ENCODE assay signal across 18 cellular contexts in the genomic region with DNA sequence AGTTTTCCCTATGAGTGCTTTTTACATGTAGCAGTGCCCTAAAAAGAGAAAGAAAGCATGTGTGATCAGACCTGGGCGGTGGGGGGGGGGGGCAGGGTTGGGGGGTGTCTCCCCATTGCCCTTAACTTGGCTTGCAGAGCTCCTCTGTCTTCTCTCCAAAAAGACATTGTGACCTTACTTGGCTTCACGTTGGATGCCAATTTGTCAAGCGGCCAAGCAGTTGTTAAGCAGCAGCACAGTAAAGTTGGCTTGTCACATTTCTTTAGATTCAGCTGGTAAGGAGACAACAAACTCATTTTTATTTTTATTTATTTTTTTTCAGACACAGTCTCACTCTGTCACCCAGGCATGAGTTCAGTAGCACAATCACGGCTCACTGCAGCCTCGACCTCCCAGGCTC. TPM values are rescaled to one million over a fixed set of nuclear protein-coding genes. Genes with fewer than 3 reads are reported as not detected.
DNase-seq lines count a peak whose midpoint lies in the region; ATAC-seq, FAIRE-seq and TF ChIP-seq lines count a peak whose summit lies in the region.
"Had no signal": no experiment of that assay in that cellular context is flagged by ENCODE, and none has a peak within 500 bp of the region (broad histone marks: within the 10 kb centered on the region; RNA-seq: fewer than 3 reads in every experiment).

No MANE protein-coding gene starts in this region.

- H3K9ac ChIP-seq in OCI-LY3 (ENCODE audit: low read length): peak overlapping the region; percentile 54; the same call in 1 of the 2 replicates
- no peak overlapping the region for H3K9ac ChIP-seq in H1 (replicated peaks in 1 of 4; ENCODE audit: extremely low read depth in 1 of 4, low read depth in 3 of 4, low read length in 3 of 4)
- no peak overlapping the region for H3K9ac ChIP-seq in neural progenitor cell

- H3K4me1 ChIP-seq in OCI-LY3 (ENCODE audit: low read length) (peaks cover 10% of the 10 kb centered on the region; the same call in 1 of the 2 replicates), H1 (replicated peaks in 1 of 4; ENCODE audit: control insufficient read depth in 3 of 4, insufficient read depth in 4 of 4, low read length in 3 of 4) (peaks cover 3 to 14% (median 7%) of the 10 kb centered on the region in 4 experiments; a peak in 5 of 7 replicates), neural progenitor cell (peaks cover 17% of the 10 kb centered on the region)
- H3K4me1 ChIP-seq: A549 had no signal

- H3K27me3 Mint-ChIP-seq in neural progenitor cell (ENCODE audit: insufficient read depth, low read depth): peaks cover 8% of the 10 kb centered on the region

- peaks cover 2% of the 10 kb centered on the region for H3K9me3 Mint-ChIP-seq in neural progenitor cell
- H3K9me3 Mint-ChIP-seq: CD14-positive monocyte; CD8-positive, alpha-beta T cell had no signal

- no peak overlapping the region for H4K8ac ChIP-seq in H1 (ENCODE audit: extremely low read depth, insufficient read depth, low read length)

- H3K27ac ChIP-seq in OCI-LY3 (ENCODE audit: low read length) (no peak overlapping the region), H1 (ENCODE audit: low read depth, low read length) (no peak overlapping the region), neural progenitor cell (no peak overlapping the region), dorsolateral prefrontal cortex (no peak overlapping the region)
- H3K27ac ChIP-seq: A549, HL-60 had no signal

- 0 out of 2 replicates have a peak overlapping the region, but pooled peaks have one; percentile 39 for H2BK12ac ChIP-seq in H1 (ENCODE audit: low read depth, low read length)

- FAIRE-seq in H1 (lab: Jason Lieb, UNC) (no peak), urothelium cell line (lab: Jason Lieb, UNC) (no peak)
- FAIRE-seq: A549, D721Med, GM19239, H54 had no signal

- H3F3A ChIP-seq in neural progenitor cell (ENCODE audit: low read depth): peaks cover 17% of the 10 kb centered on the region

- H3K27me3 ChIP-seq in MG63: no peaks in the 10 kb centered on the region
- H3K27me3 ChIP-seq in OCI-LY3 (ENCODE audit: low read depth, low read length): no peaks in the 10 kb centered on the region
- no peaks in the 10 kb centered on the region for H3K27me3 ChIP-seq in H1 (replicated peaks in 1 of 4; ENCODE audit: control insufficient read depth in 3 of 4, extremely low read depth in 1 of 4, insufficient read depth in 3 of 4, low read length in 3 of 4)
- no peaks in the 10 kb centered on the region for H3K27me3 ChIP-seq in neural progenitor cell
- H3K27me3 ChIP-seq in dorsolateral prefrontal cortex: peaks cover 0 to 87% (median 23%) of the 10 kb centered on the region in 45 donors

- H2AFZ ChIP-seq in OCI-LY3 (ENCODE audit: low read depth, low read length) (no peak overlapping the region; the same call in 1 of the 2 replicates), H1 (ENCODE audit: low read length) (no peak overlapping the region), neural progenitor cell (replicated peaks) (no peak overlapping the region)

- no peak overlapping the region for H2BK15ac ChIP-seq in H1 (ENCODE audit: low read length)

- H3K4ac ChIP-seq in H1 (replicated peaks; ENCODE audit: insufficient read length, low read depth, low read length): no peak overlapping the region

- H3K27ac Mint-ChIP-seq in neural progenitor cell: peak overlapping the region; percentile 88
- H3K27ac Mint-ChIP-seq: CD14-positive monocyte; CD8-positive, alpha-beta T cell had no signal

- H3K4me2 ChIP-seq in OCI-LY3 (ENCODE audit: low read length) (peak overlapping the region; percentile 61), H1 (ENCODE audit: insufficient read depth in 1 of 2, low read depth in 2 of 2, low read length in 2 of 2) (no peak overlapping the region), neural progenitor cell (no peak overlapping the region)

- peaks cover 45% of the 10 kb centered on the region for H3K4me1 Mint-ChIP-seq in neural progenitor cell
- H3K4me1 Mint-ChIP-seq: CD14-positive monocyte had no signal

- no peak overlapping the region for H3K4me3 Mint-ChIP-seq in neural progenitor cell
- H3K4me3 Mint-ChIP-seq: CD14-positive monocyte; CD8-positive, alpha-beta T cell had no signal

- no peaks in the 10 kb centered on the region for H3K23me2 ChIP-seq in H1 (ENCODE audit: low read depth, low read length)

- TF ChIP-seq RAD21 in H1 (IDR thresholded peaks at IDR 0.05 in 1 of 2, conservative IDR thresholded peaks at IDR 0.05 in 1 of 2; ENCODE audit: low read depth in 2 of 2, low read length in 2 of 2): no peak

- no peak overlapping the region for H3K14ac ChIP-seq in H1 (ENCODE audit: insufficient read length)

- H3K9me3 ChIP-seq in MG63 (no peaks in the 10 kb centered on the region), OCI-LY3 (ENCODE audit: insufficient read depth, low read length) (no peaks in the 10 kb centered on the region), H1 (ENCODE audit: insufficient read depth in 2 of 2, low read depth in 1 of 2, low read length in 1 of 2) (no peaks in the 10 kb centered on the region), neural progenitor cell (ENCODE audit: low read depth) (no peaks in the 10 kb centered on the region)
- H3K9me3 ChIP-seq: A549 had no signal

- H4K91ac ChIP-seq in H1 (replicated peaks; ENCODE audit: insufficient read length, low read length): no peak overlapping the region

- H4K5ac ChIP-seq in H1 (ENCODE audit: insufficient read length, low read depth, low read length): no peak overlapping the region

- no peak overlapping the region for H2BK5ac ChIP-seq in H1 (ENCODE audit: low read depth, low read length)

- POLR2A ChIA-PET in H1 (lab: Charles Lee; ENCODE audit: partially characterized antibody): interaction anchor here (0.9 to 3.1 kb wide), 3 partner anchors 8 to 80 kb away, joined by 3 to 24 read pairs (median 5); no protein-coding TSS in a partner anchor

- H2BK120ac ChIP-seq in H1 (replicated peaks; ENCODE audit: low read depth, low read length): no peak overlapping the region

- no peak overlapping the region for H2BK20ac ChIP-seq in H1 (ENCODE audit: low read length)

- H2AK5ac ChIP-seq in H1 (ENCODE audit: low read depth, low read length): no peak overlapping the region

- no peaks in the 10 kb centered on the region for H3K36me3 Mint-ChIP-seq in neural progenitor cell
- H3K36me3 Mint-ChIP-seq: CD14-positive monocyte; CD8-positive, alpha-beta T cell had no signal

- 100% methylated on average over 3 of the region's 5 CpGs; no CpG with 5 or more reads in 1 of the 2 experiments for WGBS in H1 (ENCODE audit: extremely low coverage in 1 of 2, insufficient coverage in 1 of 2, insufficient read length in 1 of 2, insufficient replicate concordance in 2 of 2, low coverage in 1 of 2, low lambda C conversion rate in 2 of 2, missing lambda C conversion rate in 1 of 2), 2 experiments

- H3K18ac ChIP-seq in H1 (ENCODE audit: extremely low read depth, low read length): no peak overlapping the region; the same call in 1 of the 2 replicates

- no peaks in the 10 kb centered on the region for H3K79me2 ChIP-seq in OCI-LY3 (ENCODE audit: low read length)
- H3K79me2 ChIP-seq in H1 (ENCODE audit: control insufficient read depth in 1 of 2, insufficient read depth in 2 of 2, low read length in 2 of 2): no peaks in the 10 kb centered on the region
- H3K79me2 ChIP-seq in neural progenitor cell (ENCODE audit: low read depth): no peaks in the 10 kb centered on the region

- H3K4me3 ChIP-seq in MG63 (no peak overlapping the region), OCI-LY3 (ENCODE audit: low read length) (peak overlapping the region; percentile 74), H1 (ENCODE audit: extremely low read depth in 1 of 4, insufficient read depth in 2 of 4, low read depth in 3 of 4, low read length in 4 of 4) (no peak overlapping the region), neural progenitor cell (no peak overlapping the region), dorsolateral prefrontal cortex (no peak overlapping the region)
- H3K4me3 ChIP-seq: A549 had no signal

- no peak for ATAC-seq in HG03565 (IDR thresholded peaks at IDR 0.05; ENCODE audit: unreplicated experiment)

- CTCF ChIA-PET in H1 (lab: Charles Lee; ENCODE audit: partially characterized antibody): interaction anchor here (0.6 to 2.2 kb wide), 8 partner anchors 8 to 72 kb away, joined by 3 to 6 read pairs (median 4); no protein-coding TSS in a partner anchor

- no peak overlapping the region for H3K56ac ChIP-seq in H1 (replicated peaks; ENCODE audit: insufficient read length, low read depth, low read length)

- H3K79me1 ChIP-seq in H1 (ENCODE audit: low read depth, low read length): no peaks in the 10 kb centered on the region

- H3K23ac ChIP-seq in H1 (ENCODE audit: insufficient read length): no peak overlapping the region

- H4K20me1 ChIP-seq in OCI-LY3 (ENCODE audit: insufficient read depth, low read length): no peaks in the 10 kb centered on the region
- H4K20me1 ChIP-seq in H1 (replicated peaks in 1 of 2; ENCODE audit: control insufficient read depth in 1 of 2, insufficient read depth in 2 of 2, low read length in 2 of 2): no peaks in the 10 kb centered on the region
- H4K20me1 ChIP-seq in neural progenitor cell (ENCODE audit: low read depth): no peaks in the 10 kb centered on the region

- DNase-seq in MG63 (peak; percentile 5), H1 (ENCODE audit: low read depth in 1 of 2, low spot score in 2 of 2) (no peak), neural progenitor cell (ENCODE audit: low spot score) (no peak), ureter (ENCODE audit: low spot score) (no peak), urothelium cell line (ENCODE audit: low spot score) (no peak), dorsolateral prefrontal cortex (no peak)
- DNase-seq: COR-L47, GF-D8 had no signal

- TF ChIP-seq EP300 in H1 (IDR thresholded peaks at IDR 0.05; ENCODE audit: borderline replicate concordance in 1 of 2, low read depth in 2 of 2, low read length in 2 of 2): no peak

- intact Hi-C loops in dorsolateral prefrontal cortex (cut with DNase I): no loop called here

- no peak for TF ChIP-seq CTCF in OCI-LY3 (IDR thresholded peaks at IDR 0.05; ENCODE audit: low read depth, low read length)
- TF ChIP-seq CTCF in H1 (IDR thresholded peaks at IDR 0.05; ENCODE audit: control extremely low read depth in 1 of 3, insufficient read depth in 1 of 3, low read depth in 1 of 3, low read length in 3 of 3): no peak
- TF ChIP-seq CTCF in neural progenitor cell (IDR thresholded peaks at IDR 0.05): no peak
- TF ChIP-seq CTCF in dorsolateral prefrontal cortex (IDR thresholded peaks at IDR 0.05 in 54 of 56, conservative IDR thresholded peaks at IDR 0.05 in 2 of 56; ENCODE audit: low read depth in 1 of 56, partially characterized antibody in 56 of 56): no peak

- TF ChIP-seq POLR2A in H1 (IDR thresholded peaks at IDR 0.05; ENCODE audit: control extremely low read depth in 1 of 2, low read depth in 2 of 2, low read length in 2 of 2): no peak

- H3K36me3 ChIP-seq in MG63 (no peaks in the 10 kb centered on the region), OCI-LY3 (replicated peaks; ENCODE audit: low read depth, low read length) (no peaks in the 10 kb centered on the region), H1 (ENCODE audit: control insufficient read depth in 2 of 4, insufficient read depth in 4 of 4, low read length in 3 of 4) (no peaks in the 10 kb centered on the region), neural progenitor cell (no peaks in the 10 kb centered on the region)

RNA-seq across cellular contexts. Expression of gene ZNF157, which starts 57.3 kb away (rescaled TPM):
- total RNA-seq in MG63 (2014; rRNA removed; shearing (Covaris generic); ENCODE audit: low replicate concordance): 2.2 TPM in 1 of 2 replicates, not detected in the other
- total RNA-seq in H1 (2021; fragmentation: NEBNext Ultra II Directional; extraction: Animal tissue kit (Norgen Biotek cat#: 25700)): 2.0 and 2.2 TPM in 2 replicates
- polyA plus RNA-seq in H1 (2011; rRNA removed): 0.47 and 0.67 TPM in 2 replicates
- polyA plus RNA-seq in H1 (2011; cell fraction: cytosol; rRNA removed): 0.85 TPM
- 0.81 TPM for polyA plus RNA-seq in H1 (2011; cell fraction: nucleus; rRNA removed)
- 0.81 to 1.4 TPM (median 0.91 TPM) in 4 replicates for polyA plus RNA-seq in H1 (2012, experiment 1 of 2)
- polyA plus RNA-seq in H1 (2012, experiment 2 of 2): 0.14 TPM
- polyA plus RNA-seq in H1 (2013, experiment 1 of 2): 0.71 TPM
- 0.74 TPM for polyA plus RNA-seq in H1 (2013, experiment 2 of 2)
- 2.6 and 3.1 TPM in 2 replicates for polyA minus RNA-seq in H1 (2011; rRNA and poly(A)+ RNA removed)
- 0.44 TPM for polyA minus RNA-seq in H1 (2011; cell fraction: cytosol; rRNA and poly(A)+ RNA removed)
- polyA minus RNA-seq in H1 (2011; cell fraction: nucleus; rRNA and poly(A)+ RNA removed): 1.7 TPM
- total RNA-seq in neural progenitor cell (ENCODE audit: low replicate concordance) (0.47 and 1.4 TPM in 2 replicates), ureter (0.26 TPM), dorsolateral prefrontal cortex (1 to 10 TPM; 1.3 to 4.3 (median 2.6) TPM)
- polyA plus RNA-seq: BJ, CD14-positive monocyte had no signal
